Comparison of ENCODE assay signal across 15 cellular contexts in genomic region chr4:98284640-98285046, GRCh38. TPM values are rescaled to one million over a fixed set of nuclear protein-coding genes. Genes with fewer than 3 reads are reported as not detected.
A peak's percentile ranks its signal among the peaks of the same experiment; 100 is the strongest.
DNase-seq lines count a peak whose midpoint lies in the region; ATAC-seq, FAIRE-seq and TF ChIP-seq lines count a peak whose summit lies in the region.
"Had no signal": no experiment of that assay in that cellular context is flagged by ENCODE, and none has a peak within 500 bp of the region (broad histone marks: within the 10 kb centered on the region; RNA-seq: fewer than 3 reads in every experiment).

No MANE protein-coding gene starts in this region.

- peaks cover 8% of the 10 kb centered on the region for H3K4me1 Mint-ChIP-seq in Calu3 (ENCODE audit: low read depth, unreplicated experiment)
- peaks cover 50% of the 10 kb centered on the region for H3K4me1 Mint-ChIP-seq in activated CD8-positive, alpha-beta T cell treated with anti-CD3 and anti-CD28 coated beads for 36 hours (ENCODE audit: low read depth)

- no peak overlapping the region for H3K4me3 Mint-ChIP-seq in Calu3 (ENCODE audit: low read depth, unreplicated experiment)
- H3K4me3 Mint-ChIP-seq in activated CD8-positive, alpha-beta T cell treated with anti-CD3 and anti-CD28 coated beads for 36 hours = no peak overlapping the region
- H3K4me3 Mint-ChIP-seq: CD8-positive, alpha-beta T cell; T-cell had no signal

- H3K27ac ChIP-seq in HEK293 (ENCODE audit: extremely low read depth, low read depth, low read length) = no peak overlapping the region
- no peak overlapping the region for H3K27ac ChIP-seq in SJCRH30
- H3K27ac ChIP-seq: left lung had no signal

- H3K36me3 ChIP-seq in HEK293 (ENCODE audit: control insufficient read depth in 2 of 2, insufficient read depth in 1 of 2, low read length in 2 of 2) (no peaks in the 10 kb centered on the region), SJCRH30 (peaks cover 2% of the 10 kb centered on the region; the same call in 1 of the 2 replicates)
- H3K36me3 ChIP-seq: left lung had no signal

- BruUV-seq in Calu3 (replicated peaks; lab: Mats Ljungman, UMichigan) = no TSS peak

- H3K9me3 ChIP-seq in HEK293 (ENCODE audit: control insufficient read depth, insufficient read depth, low read depth, low read length) = no peaks in the 10 kb centered on the region
- peaks cover 9% of the 10 kb centered on the region; the same call in 1 of the 2 replicates for H3K9me3 ChIP-seq in SJCRH30 (replicated peaks)

- H3K27ac Mint-ChIP-seq in Calu3 (ENCODE audit: unreplicated experiment) = peak overlapping the region; percentile 60
- H3K27ac Mint-ChIP-seq in activated CD8-positive, alpha-beta T cell treated with anti-CD3 and anti-CD28 coated beads for 36 hours = no peak overlapping the region
- H3K27ac Mint-ChIP-seq: CD8-positive, alpha-beta T cell; T-cell had no signal

- no peaks in the 10 kb centered on the region for H3K36me3 Mint-ChIP-seq in Calu3 (ENCODE audit: insufficient read depth, unreplicated experiment)
- H3K36me3 Mint-ChIP-seq in activated CD8-positive, alpha-beta T cell treated with anti-CD3 and anti-CD28 coated beads for 36 hours (ENCODE audit: low read depth) = peaks cover 21% of the 10 kb centered on the region

- intact Hi-C loops in Calu3 (cut with micrococcal nuclease; ENCODE audit: unreplicated experiment) = no loop called here
- intact Hi-C loops in activated CD8-positive, alpha-beta T cell treated with anti-CD3 and anti-CD28 coated beads for 36 hours (cut with micrococcal nuclease) = no loop called here

- peaks cover 3% of the 10 kb centered on the region for H3K9me3 Mint-ChIP-seq in Calu3 (ENCODE audit: low read depth, unreplicated experiment)
- H3K9me3 Mint-ChIP-seq in activated CD8-positive, alpha-beta T cell treated with anti-CD3 and anti-CD28 coated beads for 36 hours = peaks cover 12% of the 10 kb centered on the region

- H3K4me1 ChIP-seq in HEK293 (ENCODE audit: control insufficient read depth, insufficient read depth, low read length) (no peaks in the 10 kb centered on the region), SJCRH30 (no peaks in the 10 kb centered on the region; the same call in none of the 2 replicates)

- H3K27me3 ChIP-seq in SJCRH30 = no peaks in the 10 kb centered on the region
- H3K27me3 ChIP-seq: left lung had no signal

- CTCF ChIA-PET in Calu3 (lab: Charles Lee) (interaction anchor here (1.0 kb wide), 1 partner anchor 92 kb away, joined by 3 read pairs; no protein-coding TSS in a partner anchor), HEK293 (lab: Yijun Ruan, JAX) (no interaction called here)
- CTCF ChIA-PET in activated CD8-positive, alpha-beta T cell treated with anti-CD3 and anti-CD28 coated beads for 36 hours (lab: Charles Lee) = no interaction called here

- TF ChIP-seq CTCF in Calu3 (IDR thresholded peaks at IDR 0.05; ENCODE audit: unreplicated experiment) (no peak), HEK293 (tag by site-specific recombination; IDR thresholded peaks at IDR 0.05) (no peak), D721Med (IDR thresholded peaks at IDR 0.05; ENCODE audit: insufficient read depth, missing control alignments) (no peak)
- TF ChIP-seq CTCF in activated CD8-positive, alpha-beta T cell treated with anti-CD3 and anti-CD28 coated beads for 36 hours (IDR thresholded peaks at IDR 0.05) = no peak

- ATAC-seq in activated CD8-positive, alpha-beta T cell treated with anti-CD3 and anti-CD28 coated beads for 36 hours = no peak
- ATAC-seq: CD8-positive, alpha-beta T cell; left lung; T-cell had no signal

- H3K4me3 ChIP-seq in HEK293 (ENCODE audit: low read depth, low read length) (no peak overlapping the region), SJCRH30 (no peak overlapping the region)
- H3K4me3 ChIP-seq: left lung had no signal

- DNase-seq in Calu3 (peak; percentile 49), SJCRH30 (peak; percentile 17 to 49), iPS DF 19.7 (ENCODE audit: low read depth, low spot score) (peak; percentile 86), D721Med (ENCODE audit: insufficient read length, low spot score) (no peak), T-helper 2 cell (no peak)
- no peak for DNase-seq in activated CD8-positive, alpha-beta T cell treated with anti-CD3 and anti-CD28 coated beads for 36 hours
- DNase-seq in activated CD4-positive, alpha-beta T cell treated with anti-CD3 and anti-CD28 coated beads for 4 hours = no peak
- DNase-seq: aorta; CD8-positive, alpha-beta T cell; Kasumi-1; left lung; stimulated activated CD4-positive, alpha-beta T cell treated with anti-CD3 and anti-CD28 coated beads, Interleukin-2, amount 100 ng/mL, for 24 hours; substantia nigra; T-cell had no signal

- H3K27me3 Mint-ChIP-seq in Calu3 (ENCODE audit: unreplicated experiment) = no peaks in the 10 kb centered on the region
- no peaks in the 10 kb centered on the region for H3K27me3 Mint-ChIP-seq in activated CD8-positive, alpha-beta T cell treated with anti-CD3 and anti-CD28 coated beads for 36 hours
- H3K27me3 Mint-ChIP-seq: T-cell had no signal

- POLR2A ChIA-PET in HEK293 (lab: Yijun Ruan, JAX) = no interaction called here
- POLR2A ChIA-PET in activated CD8-positive, alpha-beta T cell treated with anti-CD3 and anti-CD28 coated beads for 36 hours (lab: Charles Lee) = no interaction called here

- no peak for FAIRE-seq in D721Med (lab: Jason Lieb, UNC)

TF ChIP-seq in HEK293, 187 proteins besides CTCF, POLR2A, EP300 and RAD21:
- TF ChIP-seq ZBTB11 (tag by site-specific recombination; conservative IDR thresholded peaks at IDR 0.05; ENCODE audit: low read depth) (no peak), OSR2 (tag by site-specific recombination; IDR thresholded peaks at IDR 0.05) (no peak), ZBTB20 (tag by site-specific recombination; IDR thresholded peaks at IDR 0.05) (no peak), SETDB1 (IDR thresholded peaks at IDR 0.05; ENCODE audit: insufficient read length, low read length) (peak; percentile 84), ZNF660 (tag by site-specific recombination; IDR thresholded peaks at IDR 0.05) (no peak), ZSCAN16 (tag by site-specific recombination; IDR thresholded peaks at IDR 0.05) (no peak), ZBTB17 (tag by site-specific recombination; IDR thresholded peaks at IDR 0.05) (peak; percentile 17; the same call in 1 of the 2 replicates)
- TF ChIP-seq, protein P1, sequence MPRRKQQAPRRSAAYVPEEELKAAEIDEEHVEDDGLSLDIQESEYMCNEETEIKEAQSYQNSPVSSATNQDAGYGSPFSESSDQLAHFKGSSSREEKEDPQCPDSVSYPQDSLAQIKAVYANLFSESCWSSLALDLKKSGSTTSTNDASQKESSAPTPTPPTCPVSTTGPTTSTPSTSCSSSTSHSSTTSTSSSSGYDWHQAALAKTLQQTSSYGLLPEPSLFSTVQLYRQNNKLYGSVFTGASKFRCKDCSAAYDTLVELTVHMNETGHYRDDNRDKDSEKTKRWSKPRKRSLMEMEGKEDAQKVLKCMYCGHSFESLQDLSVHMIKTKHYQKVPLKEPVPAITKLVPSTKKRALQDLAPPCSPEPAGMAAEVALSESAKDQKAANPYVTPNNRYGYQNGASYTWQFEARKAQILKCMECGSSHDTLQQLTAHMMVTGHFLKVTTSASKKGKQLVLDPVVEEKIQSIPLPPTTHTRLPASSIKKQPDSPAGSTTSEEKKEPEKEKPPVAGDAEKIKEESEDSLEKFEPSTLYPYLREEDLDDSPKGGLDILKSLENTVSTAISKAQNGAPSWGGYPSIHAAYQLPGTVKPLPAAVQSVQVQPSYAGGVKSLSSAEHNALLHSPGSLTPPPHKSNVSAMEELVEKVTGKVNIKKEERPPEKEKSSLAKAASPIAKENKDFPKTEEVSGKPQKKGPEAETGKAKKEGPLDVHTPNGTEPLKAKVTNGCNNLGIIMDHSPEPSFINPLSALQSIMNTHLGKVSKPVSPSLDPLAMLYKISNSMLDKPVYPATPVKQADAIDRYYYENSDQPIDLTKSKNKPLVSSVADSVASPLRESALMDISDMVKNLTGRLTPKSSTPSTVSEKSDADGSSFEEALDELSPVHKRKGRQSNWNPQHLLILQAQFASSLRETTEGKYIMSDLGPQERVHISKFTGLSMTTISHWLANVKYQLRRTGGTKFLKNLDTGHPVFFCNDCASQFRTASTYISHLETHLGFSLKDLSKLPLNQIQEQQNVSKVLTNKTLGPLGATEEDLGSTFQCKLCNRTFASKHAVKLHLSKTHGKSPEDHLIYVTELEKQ (tag by site-specific recombination; IDR thresholded peaks at IDR 0.05; ENCODE audit: borderline replicate concordance) = no peak

RNA-seq across cellular contexts. Expression of gene RAP1GDS1, which starts 23.5 kb away (rescaled TPM):
- 22.3 and 27.9 TPM in 2 replicates for total RNA-seq in Calu3 (2022)
- 59.3 and 73.0 TPM in 2 replicates for total RNA-seq in SJCRH30 (2014; rRNA removed; shearing (Covaris generic))
- 10 to 100 TPM; 49.8 to 52.1 TPM for total RNA-seq in activated CD8-positive, alpha-beta T cell treated with anti-CD3 and anti-CD28 coated beads for 36 hours

Comparison
In these comparisons a context has a peak if more than half of its experiments do, and no peak if none do; other contexts are left out.
1. DNase-seq: peak in Calu3 (single experiment), SJCRH30 (2 of 2) and iPS DF 19.7 (single experiment); none in activated CD8-positive, alpha-beta T cell treated with anti-CD3 and anti-CD28 coated beads for 36 hours (single experiment), D721Med (single experiment), T-helper 2 cell (0 of 5) and activated CD4-positive, alpha-beta T cell treated with anti-CD3 and anti-CD28 coated beads for 4 hours (0 of 2).